1 cellular context compared by ENCODE assay signal in the genomic region with DNA sequence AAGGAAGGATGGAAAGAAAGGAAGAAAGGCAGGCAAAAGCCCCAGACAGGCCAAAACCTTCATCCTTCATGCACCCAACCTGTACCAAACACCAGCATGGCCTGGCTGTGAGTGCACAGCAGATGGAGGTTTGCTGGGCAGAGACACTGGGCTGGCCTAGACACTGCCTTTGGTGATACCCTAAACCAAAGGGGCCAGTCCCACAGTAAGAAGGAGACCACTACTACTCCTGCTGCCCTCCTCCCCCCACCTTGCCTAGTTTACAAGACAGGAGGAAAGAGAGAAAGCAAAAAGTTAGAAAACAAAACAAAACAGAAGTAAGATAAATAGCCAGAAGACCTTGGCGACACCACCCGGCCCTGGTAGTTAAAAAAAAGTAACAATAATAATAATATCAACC.
TF ChIP-seq lines count a peak whose summit lies in the region.

No MANE protein-coding gene starts in this region.

TF ChIP-seq in H1, 55 proteins besides CTCF, POLR2A, EP300 and RAD21:
- peak; percentile 35; the same call in 1 of the 2 replicates for TF ChIP-seq POLR2AphosphoS5 (IDR thresholded peaks at IDR 0.05; ENCODE audit: low read depth, low read length)
- no peak for TF ChIP-seq BACH1 (IDR thresholded peaks at IDR 0.05; ENCODE audit: low read length)
TF ChIP-seq in H1: peak in this region for 1.
